9 cellular contexts compared by ENCODE assay signal in genomic region chr18:2337552-2338141, GRCh38.
DNase-seq lines count a peak whose midpoint lies in the region; ATAC-seq and TF ChIP-seq lines count a peak whose summit lies in the region.
"Had no signal": no experiment of that assay in that cellular context is flagged by ENCODE, and none has a peak within 500 bp of the region (broad histone marks: within the 10 kb centered on the region; RNA-seq: fewer than 3 reads in every experiment).

No MANE protein-coding gene starts in this region.

- H3K4me1 Mint-ChIP-seq in activated T-cell treated with anti-CD3 and anti-CD28 coated beads, Interleukin-2, amount 50 U/mL, for 4 hours (ENCODE audit: low read depth), result no peaks in the 10 kb centered on the region

- no peaks in the 10 kb centered on the region for H3K36me3 Mint-ChIP-seq in activated T-cell treated with anti-CD3 and anti-CD28 coated beads, Interleukin-2, amount 50 U/mL, for 4 hours (ENCODE audit: insufficient read depth)
- H3K36me3 Mint-ChIP-seq: activated naive CD8-positive, alpha-beta T cell had no signal

- ATAC-seq in GM21723 (IDR thresholded peaks at IDR 0.05; ENCODE audit: unreplicated experiment), result peak; percentile 92
- no peak for ATAC-seq in activated T-cell treated with anti-CD3 and anti-CD28 coated beads, Interleukin-2, amount 50 U/mL, for 4 hours

- H3K9me3 Mint-ChIP-seq in activated T-cell treated with anti-CD3 and anti-CD28 coated beads, Interleukin-2, amount 50 U/mL, for 4 hours, result no peaks in the 10 kb centered on the region
- H3K9me3 Mint-ChIP-seq: stimulated activated naive CD8-positive, alpha-beta T cell treated with anti-CD3 and anti-CD28 coated beads, Interleukin-15, Interleukin-2, amounts not matched to agents 100 ng/mL and 50 ng/mL, for 24 hours had no signal

- H3K4me3 Mint-ChIP-seq in activated T-cell treated with anti-CD3 and anti-CD28 coated beads, Interleukin-2, amount 50 U/mL, for 4 hours, result no peak overlapping the region
- H3K4me3 Mint-ChIP-seq: activated naive CD8-positive, alpha-beta T cell; stimulated activated naive CD8-positive, alpha-beta T cell treated with anti-CD3 and anti-CD28 coated beads, Interleukin-15, Interleukin-2, amounts not matched to agents 100 ng/mL and 50 ng/mL, for 24 hours had no signal

- DNase-seq in GM10266 (ENCODE audit: extremely low spot score) (peak; percentile 32), M059J (ENCODE audit: low read depth) (peak; percentile 20), iPS DF 4.7 (ENCODE audit: extremely low read depth, low spot score) (peak; percentile 25), C1 segment of cervical spinal cord (lab: John Stamatoyannopoulos, UW) (no peak)
- DNase-seq in activated T-cell treated with anti-CD3 and anti-CD28 coated beads, Interleukin-2, amount 50 U/mL, for 4 hours, result peak; percentile 11
- DNase-seq in stimulated activated CD8-positive, alpha-beta memory T cell treated with anti-CD3 and anti-CD28 coated beads, Interleukin-12 subunit alpha, Interleukin-12 subunit beta, amount 100 ng/mL, for 1 hour (ENCODE audit: low read depth), result peak; percentile 15

- peak; percentile 74 for TF ChIP-seq CTCF in GM10266 (IDR thresholded peaks at IDR 0.05; ENCODE audit: control insufficient read depth, insufficient read depth, low read depth, missing control alignments)

- H3K27me3 Mint-ChIP-seq in activated T-cell treated with anti-CD3 and anti-CD28 coated beads, Interleukin-2, amount 50 U/mL, for 4 hours (ENCODE audit: low read depth), result peaks cover 11% of the 10 kb centered on the region

Comparison
In these comparisons a context has a peak if more than half of its experiments do, and no peak if none do; other contexts are left out.
1. DNase-seq: peak in GM10266 (single experiment), M059J (single experiment), activated T-cell treated with anti-CD3 and anti-CD28 coated beads, Interleukin-2, amount 50 U/mL, for 4 hours (single experiment), iPS DF 4.7 (single experiment) and stimulated activated CD8-positive, alpha-beta memory T cell treated with anti-CD3 and anti-CD28 coated beads, Interleukin-12 subunit alpha, Interleukin-12 subunit beta, amount 100 ng/mL, for 1 hour (single experiment); none in C1 segment of cervical spinal cord (0 of 14).